Comparison of ENCODE assay signal across 17 cellular contexts in genomic region chr21:25682382-25682781, GRCh38. TPM values are rescaled to one million over a fixed set of nuclear protein-coding genes. Genes with fewer than 3 reads are reported as not detected.
DNase-seq lines count a peak whose midpoint lies in the region; ATAC-seq and TF ChIP-seq lines count a peak whose summit lies in the region.
"Had no signal": no experiment of that assay in that cellular context is flagged by ENCODE, and none has a peak within 500 bp of the region (broad histone marks: within the 10 kb centered on the region; RNA-seq: fewer than 3 reads in every experiment).

No MANE protein-coding gene starts in this region.

- H3K23me2 ChIP-seq in H9 (ENCODE audit: insufficient read length, low read depth, low read length, poor library complexity, severe bottlenecking): no peaks in the 10 kb centered on the region

- peak; percentile 8 for DNase-seq in NCI-H748 (lab: John Stamatoyannopoulos, UW; ENCODE audit: unreplicated experiment)
- DNase-seq in NCI-H748 treated with DMSO at 0.1 percent for 48 hours (lab: John Stamatoyannopoulos, UW): no peak
- peak; percentile 38 for DNase-seq in H9
- DNase-seq in LoVo (ENCODE audit: low spot score): no peak
- no peak for DNase-seq in NCI-H1048 (lab: John Stamatoyannopoulos, UW)
- DNase-seq: CD8-positive, alpha-beta T cell; COR-L47; DMS153; DMS79 treated with DMSO at 0.1 percent for 48 hours; EL; GDM1 had no signal

- no peak for TF ChIP-seq CTCF in H9 (conservative IDR thresholded peaks at IDR 0.05)

- peak overlapping the region; percentile 24 for H3K4me2 ChIP-seq in H9 (ENCODE audit: insufficient read depth, insufficient read length, low read length)

- H3K4me1 Mint-ChIP-seq in H9: peaks cover 9 to 10% of the 10 kb centered on the region in 2 experiments

- no peak overlapping the region for H3K27ac Mint-ChIP-seq in H9
- H3K27ac Mint-ChIP-seq: CD14-positive monocyte; CD8-positive, alpha-beta T cell had no signal

- H2BK120ac ChIP-seq in H9 (ENCODE audit: low read depth, low read length, poor library complexity, severe bottlenecking): no peak overlapping the region

- no peak overlapping the region for H3T11ph ChIP-seq in H9 (ENCODE audit: low read length)

- no peak overlapping the region for H2BK5ac ChIP-seq in H9 (ENCODE audit: insufficient read length, low read length)

- no peak for ATAC-seq in GM21390 (IDR thresholded peaks at IDR 0.05; ENCODE audit: unreplicated experiment)
- ATAC-seq: CD8-positive, alpha-beta T cell; HepG2 had no signal

- no peaks in the 10 kb centered on the region for H3K36me3 Mint-ChIP-seq in H9 (ENCODE audit: insufficient read depth in 1 of 3, low read depth in 3 of 3)
- H3K36me3 Mint-ChIP-seq: CD14-positive monocyte; CD8-positive, alpha-beta T cell had no signal

- no peaks in the 10 kb centered on the region for H4K20me1 ChIP-seq in H9 (ENCODE audit: control insufficient read depth, insufficient read depth, insufficient read length)

- no peaks in the 10 kb centered on the region for H3K9me3 Mint-ChIP-seq in H9
- H3K9me3 Mint-ChIP-seq: CD8-positive, alpha-beta T cell had no signal

- H2AFZ ChIP-seq in H9 (ENCODE audit: low read length): no peak overlapping the region

- no peak overlapping the region for H2BK12ac ChIP-seq in H9 (ENCODE audit: insufficient read length, low read depth, low read length)

- H3K56ac ChIP-seq in H9 (ENCODE audit: insufficient read length, low read depth, low read length): no peak overlapping the region

- no peak overlapping the region for H2BK20ac ChIP-seq in H9 (ENCODE audit: low read depth, low read length, poor library complexity, severe bottlenecking)

- no peak overlapping the region for H4K8ac ChIP-seq in H9 (replicated peaks; ENCODE audit: insufficient read length, low read depth, low read length)

- H3K9me3 ChIP-seq in H9 (ENCODE audit: control insufficient read depth, low read depth, low read length) (no peaks in the 10 kb centered on the region), iPS-15b (ENCODE audit: control insufficient read depth, insufficient read depth, low read length) (no peaks in the 10 kb centered on the region)
- H3K9me3 ChIP-seq: HAP-1 had no signal

- H3K36me3 ChIP-seq in iPS-15b (ENCODE audit: control insufficient read depth, insufficient read depth, low read length): no peaks in the 10 kb centered on the region
- H3K36me3 ChIP-seq: HAP-1 had no signal

- H3K9ac ChIP-seq in H9 (ENCODE audit: extremely low read depth, insufficient read length, low read length): no peak overlapping the region
- no peak overlapping the region for H3K9ac ChIP-seq in iPS-15b (ENCODE audit: low read depth, low read length)

- H3K18ac ChIP-seq in H9 (ENCODE audit: insufficient read length, low read depth, low read length): no peak overlapping the region

- no peaks in the 10 kb centered on the region for H3K79me2 ChIP-seq in H9 (ENCODE audit: insufficient read depth, low read length)

- H2BK15ac ChIP-seq in H9 (ENCODE audit: low read depth, low read length): no peak overlapping the region

- H3K79me1 ChIP-seq in H9 (ENCODE audit: insufficient read depth, low read depth, low read length, poor library complexity, severe bottlenecking): no peaks in the 10 kb centered on the region

- no peak overlapping the region for H4K5ac ChIP-seq in H9 (ENCODE audit: insufficient read length, low read depth, low read length)

- no peaks in the 10 kb centered on the region for H3K27me3 ChIP-seq in H9 (ENCODE audit: insufficient read depth, low read length)
- H3K27me3 ChIP-seq in iPS-15b (ENCODE audit: control insufficient read depth, insufficient read depth, low read length): no peaks in the 10 kb centered on the region

- H3K27ac ChIP-seq in H9 (ENCODE audit: insufficient read length, low read depth, low read length): no peak overlapping the region
- H3K27ac ChIP-seq: 22Rv1 had no signal

- no peak overlapping the region for H3K23ac ChIP-seq in H9 (ENCODE audit: insufficient read length, low read depth, low read length)

- H2AK5ac ChIP-seq in H9 (ENCODE audit: insufficient read length, low read length): no peak overlapping the region

- no peak overlapping the region for H3K14ac ChIP-seq in H9 (ENCODE audit: insufficient read depth, low read length)

- H3K4me3 Mint-ChIP-seq in H9: no peak overlapping the region
- H3K4me3 Mint-ChIP-seq: CD14-positive monocyte; CD8-positive, alpha-beta T cell had no signal

- no peak overlapping the region for H4K91ac ChIP-seq in H9 (ENCODE audit: insufficient read length, low read depth, low read length)

- WGBS in H9 (ENCODE audit: extremely low coverage, insufficient read length, low lambda C conversion rate): no CpG with 5 or more reads among the region's 9 CpGs

- H3K4ac ChIP-seq in H9 (ENCODE audit: low read depth, low read length): no peak overlapping the region

- H3K4me1 ChIP-seq in H9 (ENCODE audit: insufficient read depth, low read length) (no peaks in the 10 kb centered on the region), iPS-15b (ENCODE audit: control insufficient read depth, insufficient read depth, low read length) (no peaks in the 10 kb centered on the region)
- H3K4me1 ChIP-seq: HAP-1 had no signal

- peak overlapping the region; percentile 46 for H3K4me3 ChIP-seq in iPS-15b (ENCODE audit: low read depth, low read length)
- H3K4me3 ChIP-seq: HAP-1 had no signal

- H3K27me3 Mint-ChIP-seq in H9 (ENCODE audit: low read depth): peaks cover 4% of the 10 kb centered on the region

RNA-seq across cellular contexts. Expression of gene JAM2, which starts 43.3 kb away (rescaled TPM):
- 2.0 and 2.6 TPM in 2 replicates for total RNA-seq in H9 (2021)
- total RNA-seq: CD8-positive, alpha-beta T cell; HepG2 had no signal

RNA-seq across cellular contexts. Expression of gene ATP5PF, which starts 52.3 kb away (rescaled TPM):
- 139 and 143 TPM in 2 replicates for total RNA-seq in H9 (2021)

RNA-seq across cellular contexts. Expression of gene GABPA, which starts 52.4 kb away (rescaled TPM):
- total RNA-seq in H9 (2021): 20.4 and 22.5 TPM in 2 replicates

Comparison
In these comparisons a context has a peak if more than half of its experiments do, and no peak if none do; other contexts are left out.
1. DNase-seq: peak in NCI-H748 (single experiment) and H9 (single experiment); none in NCI-H748 treated with DMSO at 0.1 percent for 48 hours (single experiment), LoVo (single experiment) and NCI-H1048 (single experiment).